Comparison of ENCODE assay signal across 21 cellular contexts in the genomic region with DNA sequence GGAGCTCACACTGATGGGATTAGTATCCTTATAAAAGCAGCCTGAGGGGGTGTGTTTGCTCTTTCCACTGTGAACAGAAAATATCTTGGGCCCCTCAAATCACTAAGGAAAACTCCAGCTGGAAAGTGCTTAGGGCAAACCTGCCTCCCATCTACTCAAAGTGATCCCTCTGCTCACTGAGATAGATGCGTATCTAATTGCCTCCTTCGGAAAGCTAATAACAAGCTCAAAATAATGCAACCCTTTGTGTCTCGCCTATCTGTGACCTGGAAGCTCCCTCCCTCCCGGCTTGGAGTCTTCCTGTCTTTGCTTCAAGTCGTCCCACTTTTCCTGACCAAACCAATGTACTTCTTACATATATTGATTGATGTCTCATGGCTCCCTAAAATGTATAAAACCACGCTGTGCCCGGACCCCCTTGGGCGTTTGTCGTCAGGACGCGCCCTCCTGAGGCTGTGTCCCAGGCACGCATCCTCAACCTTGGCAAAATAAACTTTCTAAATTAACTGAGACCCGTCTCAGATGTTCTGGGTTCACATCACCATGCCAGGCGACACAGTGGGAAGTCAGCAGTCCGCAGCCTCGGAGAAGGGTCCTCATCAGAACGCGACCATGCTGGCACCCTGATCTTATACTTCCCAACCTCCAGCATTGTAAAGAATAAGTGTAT. TPM values are rescaled to one million over a fixed set of nuclear protein-coding genes. Genes with fewer than 3 reads are reported as not detected.
"Had no signal": no experiment of that assay in that cellular context is flagged by ENCODE, and none has a peak within 500 bp of the region (broad histone marks: within the 10 kb centered on the region; RNA-seq: fewer than 3 reads in every experiment).

No MANE protein-coding gene starts in this region.

- H3K4me3 Mint-ChIP-seq: activated naive CD8-positive, alpha-beta T cell treated with anti-CD3 and anti-CD28 coated beads for 36 hours; activated T-cell treated with anti-CD3 and anti-CD28 coated beads, Interleukin-2, amount 50 U/mL, for 4 hours; central memory CD8-positive, alpha-beta T cell; dendritic cell treated with granulocyte-macrophage colony-stimulating factor and Interleukin-4, amounts not matched to agents 40 ng/mL and 50 ng/mL, for 4 days; effector memory CD8-positive, alpha-beta T cell; mesothelial cell of epicardium had no signal

- H3K27ac Mint-ChIP-seq: activated naive CD8-positive, alpha-beta T cell treated with anti-CD3 and anti-CD28 coated beads for 36 hours; dendritic cell treated with granulocyte-macrophage colony-stimulating factor and Interleukin-4, amounts not matched to agents 40 ng/mL and 50 ng/mL, for 4 days; effector memory CD8-positive, alpha-beta T cell; mesothelial cell of epicardium had no signal

- H3K9me3 ChIP-seq: body of pancreas, lower lobe of right lung had no signal

- H3K27ac ChIP-seq: body of pancreas, lower lobe of right lung, parathyroid adenoma had no signal

- H3K9me3 Mint-ChIP-seq: activated naive CD8-positive, alpha-beta T cell treated with anti-CD3 and anti-CD28 coated beads for 36 hours; activated T-cell treated with anti-CD3 and anti-CD28 coated beads, Interleukin-2, amount 50 U/mL, for 4 hours; central memory CD8-positive, alpha-beta T cell; dendritic cell treated with granulocyte-macrophage colony-stimulating factor and Interleukin-4, amounts not matched to agents 40 ng/mL and 50 ng/mL, for 4 days; effector memory CD8-positive, alpha-beta T cell; mesothelial cell of epicardium had no signal

- H3K4me1 Mint-ChIP-seq: activated naive CD8-positive, alpha-beta T cell treated with anti-CD3 and anti-CD28 coated beads for 36 hours; central memory CD8-positive, alpha-beta T cell had no signal

- ATAC-seq: activated T-cell treated with anti-CD3 and anti-CD28 coated beads, Interleukin-2, amount 50 U/mL, for 4 hours; body of pancreas; effector memory CD8-positive, alpha-beta T cell; left cardiac atrium; lower lobe of right lung had no signal

- DNase-seq: activated CD4-positive, alpha-beta T cell treated with anti-CD3 and anti-CD28 coated beads for 1 hour; activated CD4-positive, alpha-beta T cell treated with anti-CD3 and anti-CD28 coated beads, Interleukin-2, amount 50 U/mL, for 4 hours; activated gamma-delta T cell; activated naive CD8-positive, alpha-beta T cell treated with anti-CD3 and anti-CD28 coated beads for 36 hours; activated T-cell treated with anti-CD3 and anti-CD28 coated beads, Interleukin-2, amount 50 U/mL, for 4 hours; amygdala; effector memory CD8-positive, alpha-beta T cell; left cardiac atrium; lower lobe of right lung; retina; small intestine; stimulated activated CD4-positive, alpha-beta T cell treated with anti-CD3 and anti-CD28 coated beads, Interleukin-4, amount 100 ng/mL, for 4 hours; stimulated activated CD8-positive, alpha-beta memory T cell treated with anti-CD3 and anti-CD28 coated beads, Interleukin-4, amount 100 ng/mL, for 48 hours; stimulated activated naive CD4-positive, alpha-beta T cell treated with Interleukin-2 at 50 U/mL for 16 hours; trophoblast cell had no signal

- H3K36me3 Mint-ChIP-seq: activated naive CD8-positive, alpha-beta T cell treated with anti-CD3 and anti-CD28 coated beads for 36 hours; mesothelial cell of epicardium had no signal

- H3K4me1 ChIP-seq: lower lobe of right lung, parathyroid adenoma had no signal

- H3K4me3 ChIP-seq: body of pancreas, lower lobe of right lung had no signal

- H3K27me3 ChIP-seq: body of pancreas had no signal

- H3K36me3 ChIP-seq: lower lobe of right lung had no signal

RNA-seq across cellular contexts. Expression of a gene that starts 34.1 kb away (rescaled TPM):
- total RNA-seq: activated naive CD8-positive, alpha-beta T cell treated with anti-CD3 and anti-CD28 coated beads for 36 hours; T-helper 1 cell treated with Interleukin-12 subunit alpha and Interleukin-12 subunit beta and Interleukin-4 antibody, amounts not matched to agents 30 ng/mL and 1 ng/mL, for 36 hours had no signal
